ENCODE assay signal across 18 cellular contexts in genomic region chr2:101006065-101006715, GRCh38. TPM values are rescaled to one million over a fixed set of nuclear protein-coding genes. Genes with fewer than 3 reads are reported as not detected.
DNase-seq lines count a peak whose midpoint lies in the region; ATAC-seq, FAIRE-seq and TF ChIP-seq lines count a peak whose summit lies in the region.
"Had no signal": no experiment of that assay in that cellular context is flagged by ENCODE, and none has a peak within 500 bp of the region (broad histone marks: within the 10 kb centered on the region; RNA-seq: fewer than 3 reads in every experiment).

No MANE protein-coding gene starts in this region.

- H4K91ac ChIP-seq in neuronal stem cell (ENCODE audit: low read depth, low read length, poor library complexity) = no peak overlapping the region

- CTCF ChIA-PET in Panc1 (lab: Charles Lee) = no interaction called here
- CTCF ChIA-PET in K562 (lab: Yijun Ruan, JAX; ENCODE audit: low intra/inter-chr PET ratio) = no interaction called here

- H3K27me3 ChIP-seq in Panc1 (ENCODE audit: control insufficient read depth, insufficient read depth, low read length) (no peaks in the 10 kb centered on the region), K562 (ENCODE audit: control insufficient read depth in 2 of 2, insufficient read depth in 2 of 2, low read length in 2 of 2) (no peaks in the 10 kb centered on the region), neuronal stem cell (ENCODE audit: control insufficient read depth in 3 of 3, insufficient read depth in 3 of 3, low read depth in 1 of 3, low read length in 3 of 3) (no peaks in the 10 kb centered on the region), left lung (no peaks in the 10 kb centered on the region)
- H3K27me3 ChIP-seq: SJCRH30 had no signal

- H2AFZ ChIP-seq in K562 (ENCODE audit: low read depth, low read length) (no peak overlapping the region), neuronal stem cell (ENCODE audit: low read length) (no peak overlapping the region)

- H3K27me3 Mint-ChIP-seq in activated naive CD4-positive, alpha-beta T cell treated with anti-CD3 and anti-CD28 coated beads, Interleukin-2, amount 50 U/mL, for 24 hours = no peaks in the 10 kb centered on the region
- H3K27me3 Mint-ChIP-seq in stimulated activated memory B cell treated with anti-CD40 and anti-IgM and Interleukin-4, amounts not matched to agents 10 μg/mL and 1 μg/mL and 100 μg/mL, for 72 hours = no peaks in the 10 kb centered on the region
- H3K27me3 Mint-ChIP-seq: IgD-negative memory B cell had no signal

- in situ Hi-C loops in Panc1 (cut with HindIII; ENCODE audit: low pct_unique_long_range_greater_than_20kb, low sequenced_read_pairs) (no loop called here), K562 (cut with MboI) (no loop called here)

- H3K4me1 ChIP-seq in Panc1 (ENCODE audit: control insufficient read depth, insufficient read depth, low read length) (peaks cover 57% of the 10 kb centered on the region), K562 (replicated peaks in 1 of 2; ENCODE audit: control insufficient read depth in 2 of 2, insufficient read depth in 2 of 2, low read length in 2 of 2) (peaks cover 18% of the 10 kb centered on the region in 2 experiments; a peak in 4 of 5 replicates), neuronal stem cell (ENCODE audit: control insufficient read depth in 2 of 2, insufficient read depth in 1 of 2, low read depth in 1 of 2, low read length in 2 of 2) (peaks cover 10 to 13% of the 10 kb centered on the region in 2 donors), left lung (peaks cover 9 to 46% of the 10 kb centered on the region in 2 donors)

- no peak for FAIRE-seq in K562 (lab: Jason Lieb, UNC)
- FAIRE-seq: bronchial epithelial cell, D721Med, islet of Langerhans had no signal

- peaks cover 25% of the 10 kb centered on the region; the same call in 1 of the 2 replicates for H4K20me1 ChIP-seq in K562 (replicated peaks; ENCODE audit: control insufficient read depth, insufficient read depth, low read length)

- H3K9me3 ChIP-seq in Panc1 (ENCODE audit: control insufficient read depth, insufficient read depth, low read depth, low read length) (no peaks in the 10 kb centered on the region), K562 (replicated peaks; ENCODE audit: control insufficient read depth, insufficient read depth, low read depth, low read length) (no peaks in the 10 kb centered on the region), neuronal stem cell (replicated peaks in 1 of 2; ENCODE audit: control insufficient read depth in 2 of 2, insufficient read depth in 1 of 2, low read depth in 1 of 2, low read length in 2 of 2) (peaks cover 4% of the 10 kb centered on the region in 2 donors), left lung (no peaks in the 10 kb centered on the region)

- 88% methylated on average over 4 of the region's 4 CpGs for WGBS in K562 (ENCODE audit: insufficient coverage, low coverage, missing lambda C conversion rate)
- no CpG with 5 or more reads among the region's 4 CpGs for WGBS in neuronal stem cell (ENCODE audit: extremely low coverage in 2 of 2, insufficient read length in 2 of 2, insufficient replicate concordance in 1 of 2), 2 donors

- H3K9ac ChIP-seq in K562 (ENCODE audit: insufficient read depth in 1 of 2, low read depth in 2 of 2, low read length in 2 of 2) = no peak overlapping the region
- H3K9ac ChIP-seq in neuronal stem cell (ENCODE audit: low read depth, low read length, poor library complexity) = no peak overlapping the region

- H3K4me3 Mint-ChIP-seq in activated naive CD4-positive, alpha-beta T cell treated with anti-CD3 and anti-CD28 coated beads, Interleukin-2, amount 50 U/mL, for 24 hours = peak overlapping the region; percentile 97
- H3K4me3 Mint-ChIP-seq in stimulated activated memory B cell treated with anti-CD40 and anti-IgM and Interleukin-4, amounts not matched to agents 10 μg/mL and 1 μg/mL and 100 μg/mL, for 72 hours = no peak overlapping the region

- no peak overlapping the region for H2BK15ac ChIP-seq in neuronal stem cell (ENCODE audit: low read length)

- H2BK12ac ChIP-seq in neuronal stem cell (ENCODE audit: low read length) = no peak overlapping the region

- H3K4me2 ChIP-seq in K562 (ENCODE audit: insufficient read depth, low read length) (no peak overlapping the region), neuronal stem cell (ENCODE audit: insufficient read depth, low read length, poor library complexity, severe bottlenecking) (no peak overlapping the region)

- H2AK5ac ChIP-seq in neuronal stem cell (ENCODE audit: low read depth, low read length) = no peak overlapping the region

- H2BK120ac ChIP-seq in neuronal stem cell (ENCODE audit: low read depth, low read length) = no peak overlapping the region

- H3K9me3 Mint-ChIP-seq in activated naive CD4-positive, alpha-beta T cell treated with anti-CD3 and anti-CD28 coated beads, Interleukin-2, amount 50 U/mL, for 24 hours = no peaks in the 10 kb centered on the region
- no peaks in the 10 kb centered on the region for H3K9me3 Mint-ChIP-seq in stimulated activated memory B cell treated with anti-CD40 and anti-IgM and Interleukin-4, amounts not matched to agents 10 μg/mL and 1 μg/mL and 100 μg/mL, for 72 hours
- H3K9me3 Mint-ChIP-seq: IgD-negative memory B cell had no signal

- intact Hi-C loops in Panc1 (cut with micrococcal nuclease; ENCODE audit: unreplicated experiment) = no loop called here
- intact Hi-C loops in K562 (cut with micrococcal nuclease) = no loop called here
- intact Hi-C loops in left lung (cut with DNase I) = no loop called here

- peaks cover 56% of the 10 kb centered on the region for H3K4me1 Mint-ChIP-seq in activated naive CD4-positive, alpha-beta T cell treated with anti-CD3 and anti-CD28 coated beads, Interleukin-2, amount 50 U/mL, for 24 hours
- H3K4me1 Mint-ChIP-seq in stimulated activated memory B cell treated with anti-CD40 and anti-IgM and Interleukin-4, amounts not matched to agents 10 μg/mL and 1 μg/mL and 100 μg/mL, for 72 hours = peaks cover 82% of the 10 kb centered on the region

- H3K79me2 ChIP-seq in K562 (ENCODE audit: control insufficient read depth, insufficient read depth, low read length) = peaks cover 54% of the 10 kb centered on the region

- DNase-seq in activated naive CD4-positive, alpha-beta T cell treated with Interleukin-2 at 50 U/mL for 16 hours = no peak
- no peak for DNase-seq in Panc1 (ENCODE audit: low read depth, low spot score)
- DNase-seq in K562 (ENCODE audit: extremely low read depth in 1 of 4, low spot score in 3 of 4) = no peak
- no peak for DNase-seq in neuronal stem cell (ENCODE audit: low spot score)
- no peak for DNase-seq in left lung
- DNase-seq: activated CD4-positive, alpha-beta T cell treated with anti-CD3 and anti-CD28 coated beads, Interleukin-2, amount 50 U/mL, for 48 hours; NCI-H2029; NCI-H510A treated with DMSO at 0.1 percent for 48 hours; retina; SJCRH30; stimulated activated CD4-positive, alpha-beta T cell treated with anti-CD3 and anti-CD28 coated beads, Interleukin-15, amount 100 ng/mL, for 24 hours had no signal

- H4K8ac ChIP-seq in neuronal stem cell (ENCODE audit: low read depth, low read length) = no peak overlapping the region

- no peak overlapping the region for H3K4me3 ChIP-seq in Panc1 (ENCODE audit: low read depth in 2 of 2, low read length in 2 of 2)
- no peak overlapping the region for H3K4me3 ChIP-seq in K562
- H3K4me3 ChIP-seq in neuronal stem cell (ENCODE audit: low read length in 2 of 2) = no peak overlapping the region
- H3K4me3 ChIP-seq in left lung = no peak overlapping the region
- H3K4me3 ChIP-seq: SJCRH30 had no signal

- peaks cover 16% of the 10 kb centered on the region for H3K79me1 ChIP-seq in neuronal stem cell (ENCODE audit: low read depth, low read length)

- no peak overlapping the region for H3K18ac ChIP-seq in neuronal stem cell (ENCODE audit: low read length)

- no peak for ATAC-seq in Panc1
- ATAC-seq in K562 = no peak
- no peak for ATAC-seq in stimulated activated memory B cell treated with anti-CD40 and anti-IgM and Interleukin-4, amounts not matched to agents 10 μg/mL and 1 μg/mL and 100 μg/mL, for 72 hours
- no peak for ATAC-seq in HG02623 (IDR thresholded peaks at IDR 0.05; ENCODE audit: unreplicated experiment)
- ATAC-seq in left lung = no peak

- no peak for TF ChIP-seq EP300 in K562 (IDR thresholded peaks at IDR 0.05; ENCODE audit: low read length)

- no peak overlapping the region for H3K14ac ChIP-seq in neuronal stem cell (ENCODE audit: low read length)

- no peak overlapping the region for H2BK5ac ChIP-seq in neuronal stem cell (ENCODE audit: low read length)

- H3K36me3 ChIP-seq in Panc1 (ENCODE audit: control insufficient read depth, insufficient read depth, low read length) = peaks cover 23% of the 10 kb centered on the region
- peaks cover 73% of the 10 kb centered on the region for H3K36me3 ChIP-seq in K562 (ENCODE audit: control insufficient read depth, insufficient read depth, low read length)
- H3K36me3 ChIP-seq in neuronal stem cell (replicated peaks in 1 of 2; ENCODE audit: control insufficient read depth in 2 of 2, insufficient read depth in 2 of 2, low read length in 2 of 2) = peaks cover 45 to 80% of the 10 kb centered on the region in 2 donors
- H3K36me3 ChIP-seq in left lung = peaks cover 0 to 78% of the 10 kb centered on the region in 2 donors

- peak; percentile 2; the same call in 1 of the 2 replicates for TF ChIP-seq POLR2A in K562 (conservative IDR thresholded peaks at IDR 0.05)

- H3K4ac ChIP-seq in neuronal stem cell (ENCODE audit: low read length) = no peak overlapping the region

- H3K27ac ChIP-seq in Panc1 (ENCODE audit: low read length) (peak overlapping the region; percentile 25; the same call in 1 of the 2 replicates), K562 (ENCODE audit: extremely low read depth, low read depth, low read length) (no peak overlapping the region), neuronal stem cell (replicated peaks; ENCODE audit: low read length) (no peak overlapping the region), left lung (no peak overlapping the region)
- H3K27ac ChIP-seq: SJCRH30 had no signal

- no peak overlapping the region for H3K23ac ChIP-seq in neuronal stem cell (ENCODE audit: low read depth, low read length, poor library complexity)

- POLR2A ChIA-PET in Panc1 (lab: Charles Lee) (no interaction called here), K562 (lab: Yijun Ruan, JAX) (no interaction called here)

- H3K27ac Mint-ChIP-seq in activated naive CD4-positive, alpha-beta T cell treated with anti-CD3 and anti-CD28 coated beads, Interleukin-2, amount 50 U/mL, for 24 hours = peak overlapping the region; percentile 98
- peak overlapping the region; percentile 93 for H3K27ac Mint-ChIP-seq in stimulated activated memory B cell treated with anti-CD40 and anti-IgM and Interleukin-4, amounts not matched to agents 10 μg/mL and 1 μg/mL and 100 μg/mL, for 72 hours

- H3K36me3 Mint-ChIP-seq in activated naive CD4-positive, alpha-beta T cell treated with anti-CD3 and anti-CD28 coated beads, Interleukin-2, amount 50 U/mL, for 24 hours = peaks cover 40% of the 10 kb centered on the region
- H3K36me3 Mint-ChIP-seq in stimulated activated memory B cell treated with anti-CD40 and anti-IgM and Interleukin-4, amounts not matched to agents 10 μg/mL and 1 μg/mL and 100 μg/mL, for 72 hours = peaks cover 76% of the 10 kb centered on the region

- no peak for TF ChIP-seq RAD21 in K562 (CRISPR knock-in tag; conservative IDR thresholded peaks at IDR 0.05 in 1 of 2, IDR thresholded peaks at IDR 0.05 in 1 of 2)

- no peaks in the 10 kb centered on the region for H3K9me1 ChIP-seq in K562 (ENCODE audit: control insufficient read depth, insufficient read depth, low read length)

- BruUV-seq in Panc1 (replicated peaks; lab: Mats Ljungman, UMichigan) (no TSS peak), K562 (replicated peaks; lab: Mats Ljungman, UMichigan) (no TSS peak)

- TF ChIP-seq CTCF in Panc1 (IDR thresholded peaks at IDR 0.05) (no peak), K562 (IDR thresholded peaks at IDR 0.05 in 2 of 3, conservative IDR thresholded peaks at IDR 0.05 in 1 of 3; ENCODE audit: insufficient read depth in 2 of 3, low read depth in 1 of 3, low read length in 3 of 3) (no peak), left lung (IDR thresholded peaks at IDR 0.05) (no peak)

RNA-seq across cellular contexts. Expression of gene RPL31, which starts 4.1 kb away (rescaled TPM):
- 682 TPM for total RNA-seq in Panc1 (2021; ENCODE audit: unreplicated experiment)
- polyA plus RNA-seq in Panc1 (2012; ENCODE audit: insufficient read length) = 1,449 TPM
- 260 and 346 TPM in 2 replicates for total RNA-seq in K562 (2011; cell fraction: chromatin; rRNA removed; ENCODE audit: low replicate concordance)
- total RNA-seq in K562 (2011; cell fraction: nucleolus; rRNA removed) = 356 and 362 TPM in 2 replicates
- total RNA-seq in K562 (2011; cell fraction: nucleoplasm; rRNA removed) = 460 and 749 TPM in 2 replicates
- 1,176 and 1,715 TPM in 2 replicates for total RNA-seq in K562 (2014; rRNA removed)
- 3,190 and 3,481 TPM in 2 replicates for total RNA-seq in K562 (2014; rRNA removed; fragmentation: Illumina TruSeq; extraction: Trizol)
- 1,637 and 1,659 TPM in 2 replicates for total RNA-seq in K562 (2015; rRNA removed; fragmentation: Illumina TruSeq; extraction: Trizol)
- 1,478 and 1,507 TPM in 2 replicates for total RNA-seq in K562 (2021)
- 2,782 and 3,117 TPM in 2 replicates for polyA plus RNA-seq in K562 (2011; rRNA removed)
- 995 and 1,514 TPM in 2 replicates for polyA plus RNA-seq in K562 (2011; cell fraction: cytosol; rRNA removed)
- 715 and 1,325 TPM in 2 replicates for polyA plus RNA-seq in K562 (2011; cell fraction: nucleus; rRNA removed)
- polyA plus RNA-seq in K562 (2012) = 4,257 and 4,957 TPM in 2 replicates
- 1,578 and 1,802 TPM in 2 replicates for polyA plus RNA-seq in K562 (2014; fragmentation: Illumina TruSeq; extraction: Trizol)
- 1,000 to 10,000 TPM; 3,112 to 6,037 TPM for polyA plus RNA-seq in K562 (2014; fragmentation: Nextera tagmentation; extraction: Ambion mirVana)
- 2,526 and 2,997 TPM in 2 replicates for polyA plus RNA-seq in K562 (2014; rRNA removed)
- 698 and 783 TPM in 2 replicates for polyA minus RNA-seq in K562 (2011; rRNA and poly(A)+ RNA removed)
- polyA minus RNA-seq in K562 (2011; cell fraction: cytosol; rRNA and poly(A)+ RNA removed) = 318 and 340 TPM in 2 replicates
- polyA minus RNA-seq in K562 (2011; cell fraction: nucleus; rRNA and poly(A)+ RNA removed) = 161 and 259 TPM in 2 replicates
- 2,267 TPM for polyA plus RNA-seq in neuronal stem cell (2013, experiment 1 of 2)
- 2,302 TPM for polyA plus RNA-seq in neuronal stem cell (2013, experiment 2 of 2)
- total RNA-seq in left lung = 1,000 to 10,000 TPM in 1 of 2 donors, 100 to 1,000 TPM in 1; 865 to 1,175 TPM
